ENCODE assay signal across 16 cellular contexts in the genomic region with DNA sequence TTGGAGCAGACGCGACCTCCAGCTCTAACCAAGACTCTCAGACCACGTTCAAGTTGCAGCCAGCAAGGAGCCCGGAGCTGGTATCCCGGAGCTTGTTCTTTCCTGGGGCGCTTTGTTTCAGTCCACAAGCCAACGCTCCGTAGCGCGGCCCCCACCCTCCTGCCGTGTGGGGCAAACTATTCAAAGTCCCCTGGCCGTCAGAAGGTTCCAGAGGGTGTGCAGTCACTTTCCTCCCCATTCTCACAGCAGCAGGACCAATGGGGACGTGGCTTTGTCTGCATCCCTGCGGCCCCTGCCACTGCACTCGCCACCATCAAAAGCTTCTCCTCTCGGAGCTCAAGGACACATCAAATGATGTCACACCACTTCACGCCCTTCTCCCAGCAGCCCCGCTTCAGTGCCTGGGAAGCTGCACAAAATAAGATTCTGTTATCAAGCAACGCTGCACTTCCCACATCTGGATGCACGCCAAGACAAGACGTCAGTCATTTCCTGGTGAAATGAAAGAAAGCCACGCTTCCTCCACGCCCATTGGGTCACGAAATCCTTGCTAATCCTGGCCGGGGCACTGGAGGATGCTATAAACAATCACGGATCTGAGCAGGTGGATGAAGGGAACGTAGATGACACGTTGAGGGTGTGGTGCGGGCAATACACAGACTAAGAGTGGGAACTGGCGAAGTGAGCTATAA.
DNase-seq lines count a peak whose midpoint lies in the region; ATAC-seq, FAIRE-seq and TF ChIP-seq lines count a peak whose summit lies in the region.
"Had no signal": no experiment of that assay in that cellular context is flagged by ENCODE, and none has a peak within 500 bp of the region (broad histone marks: within the 10 kb centered on the region; RNA-seq: fewer than 3 reads in every experiment).

No MANE protein-coding gene starts in this region.

- peaks cover 14% of the 10 kb centered on the region for H3K36me3 Mint-ChIP-seq in endothelial cell (ENCODE audit: low read depth, unreplicated experiment)
- H3K36me3 Mint-ChIP-seq: activated naive CD8-positive, alpha-beta T cell treated with anti-CD3 and anti-CD28 coated beads for 36 hours had no signal

- peaks cover 42% of the 10 kb centered on the region for H3K9me3 Mint-ChIP-seq in endothelial cell (ENCODE audit: unreplicated experiment)

- peak overlapping the region; percentile 73 for H3K4me3 Mint-ChIP-seq in endothelial cell (ENCODE audit: unreplicated experiment)
- H3K4me3 Mint-ChIP-seq: activated naive CD8-positive, alpha-beta T cell treated with anti-CD3 and anti-CD28 coated beads for 36 hours; dendritic cell treated with granulocyte-macrophage colony-stimulating factor and Interleukin-4, amounts not matched to agents 40 ng/mL and 50 ng/mL, for 4 days had no signal

- H3K4me1 ChIP-seq in heart right ventricle: no peaks in the 10 kb centered on the region
- H3K4me1 ChIP-seq: lower lobe of right lung had no signal

- peaks cover 0 to 6% (median 0%) of the 10 kb centered on the region in 7 donors for H3K27me3 ChIP-seq in heart right ventricle
- H3K27me3 ChIP-seq: neutrophil had no signal

- WGBS in heart right ventricle, 2 donors: 52 to 60% methylated on average over 30 of the region's 30 CpGs

- intact Hi-C loops in heart right ventricle (cut with DNase I): no loop called here
- intact Hi-C loops in Right ventricle myocardium superior (cut with DNase I): no loop called here

- no peak for FAIRE-seq in urothelium cell line (lab: Jason Lieb, UNC)
- FAIRE-seq: frontal cortex had no signal

- peaks cover 0 to 16% (median 0%) of the 10 kb centered on the region in 11 donors for H3K9me3 ChIP-seq in heart right ventricle
- H3K9me3 ChIP-seq: lower lobe of right lung, neutrophil had no signal

- DNase-seq in heart right ventricle (peak in 1 of 2 donors; percentile 66), Right ventricle myocardium superior (no peak), NCI-H345 treated with DMSO at 0.1 percent for 48 hours (lab: John Stamatoyannopoulos, UW; ENCODE audit: unreplicated experiment) (peak; percentile 77), endothelial cell (ENCODE audit: low spot score) (no peak), urothelium cell line (ENCODE audit: low spot score) (peak; percentile 28), HK-2 (ENCODE audit: unreplicated experiment) (no peak), AG20443 (ENCODE audit: low spot score) (no peak), GM19238 (ENCODE audit: insufficient read length, low spot score) (no peak)
- DNase-seq: activated naive CD8-positive, alpha-beta T cell treated with anti-CD3 and anti-CD28 coated beads for 36 hours; AML-193; lower lobe of right lung; NCI-H526; stimulated activated CD4-positive, alpha-beta T cell treated with anti-CD3 and anti-CD28 coated beads, Interleukin-4, amount 100 ng/mL, for 24 hours had no signal

- H3K4me1 Mint-ChIP-seq in endothelial cell (ENCODE audit: unreplicated experiment): no peaks in the 10 kb centered on the region
- H3K4me1 Mint-ChIP-seq: activated naive CD8-positive, alpha-beta T cell treated with anti-CD3 and anti-CD28 coated beads for 36 hours had no signal

- TF ChIP-seq CTCF in heart right ventricle (IDR thresholded peaks at IDR 0.05): no peak
- TF ChIP-seq CTCF in endothelial cell (IDR thresholded peaks at IDR 0.05; ENCODE audit: unreplicated experiment): no peak

- peaks cover 7% of the 10 kb centered on the region for H3K27me3 Mint-ChIP-seq in endothelial cell (ENCODE audit: unreplicated experiment)
- H3K27me3 Mint-ChIP-seq: activated naive CD8-positive, alpha-beta T cell treated with anti-CD3 and anti-CD28 coated beads for 36 hours; dendritic cell treated with granulocyte-macrophage colony-stimulating factor and Interleukin-4, amounts not matched to agents 40 ng/mL and 50 ng/mL, for 4 days had no signal

- peak in 6 of 8 donors; percentile 25 to 79 (median 70) for ATAC-seq in heart right ventricle
- no peak for ATAC-seq in Right ventricle myocardium superior (ENCODE audit: poor library complexity)

- no peak overlapping the region for H3K27ac Mint-ChIP-seq in endothelial cell (ENCODE audit: unreplicated experiment)
- H3K27ac Mint-ChIP-seq: activated naive CD8-positive, alpha-beta T cell treated with anti-CD3 and anti-CD28 coated beads for 36 hours; dendritic cell treated with granulocyte-macrophage colony-stimulating factor and Interleukin-4, amounts not matched to agents 40 ng/mL and 50 ng/mL, for 4 days had no signal

- H3K4me3 ChIP-seq in heart right ventricle: peak overlapping the region in 3 of 10 donors; percentile 6 to 33 (median 20)
- H3K4me3 ChIP-seq: lower lobe of right lung had no signal

- H3K27ac ChIP-seq in heart right ventricle: peak overlapping the region in 5 of 10 donors; percentile 30 to 60 (median 48)
- H3K27ac ChIP-seq: lower lobe of right lung, neutrophil had no signal

- no peaks in the 10 kb centered on the region for H3K36me3 ChIP-seq in heart right ventricle
- H3K36me3 ChIP-seq: lower lobe of right lung, neutrophil had no signal

Comparison
In these comparisons a context has a peak if more than half of its experiments do, and no peak if none do; other contexts are left out.
1. DNase-seq: peak in NCI-H345 treated with DMSO at 0.1 percent for 48 hours (single experiment) and urothelium cell line (single experiment); none in Right ventricle myocardium superior (single experiment), endothelial cell (single experiment), HK-2 (single experiment), AG20443 (single experiment) and GM19238 (single experiment).